ENCODE assay signal across 10 cellular contexts in the genomic region with DNA sequence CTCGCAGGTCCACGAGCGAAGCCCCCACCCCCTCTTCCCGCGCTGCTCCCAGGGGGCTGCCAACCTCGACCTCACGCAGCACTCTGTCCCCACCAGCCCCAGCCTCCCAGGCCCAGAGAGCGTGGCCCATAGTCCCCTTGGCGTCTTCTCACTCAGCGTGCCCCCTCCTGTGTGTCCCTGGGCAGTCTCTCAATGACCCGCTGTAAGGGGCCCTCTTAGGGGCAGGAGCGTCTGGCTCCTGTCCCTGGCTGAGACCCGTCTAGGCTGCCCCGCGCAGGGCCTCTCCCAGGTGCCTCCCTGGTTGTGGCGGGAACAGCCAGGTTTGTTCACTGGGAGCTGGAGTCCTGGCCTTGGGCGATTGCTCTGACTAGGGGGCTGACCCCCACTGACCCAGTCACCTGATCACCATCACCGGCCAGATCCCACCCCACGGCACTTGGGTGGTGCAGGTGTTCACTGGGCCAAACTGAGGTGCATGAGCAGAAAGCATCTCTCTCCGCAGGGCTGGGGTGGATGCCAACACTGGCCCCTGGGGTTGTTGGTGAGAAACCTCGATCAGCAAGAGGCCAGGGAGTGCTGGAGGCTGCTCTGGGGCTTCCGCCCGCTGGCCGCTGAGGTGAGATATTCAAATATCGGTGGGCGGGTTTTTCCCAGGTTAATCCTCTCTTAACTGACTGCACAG. TPM values are rescaled to one million over a fixed set of nuclear protein-coding genes. Genes with fewer than 3 reads are reported as not detected.
DNase-seq lines count a peak whose midpoint lies in the region; ATAC-seq, FAIRE-seq and TF ChIP-seq lines count a peak whose summit lies in the region.
"Had no signal": no experiment of that assay in that cellular context is flagged by ENCODE, and none has a peak within 500 bp of the region (broad histone marks: within the 10 kb centered on the region; RNA-seq: fewer than 3 reads in every experiment).

No MANE protein-coding gene starts in this region.

- no peaks in the 10 kb centered on the region for H3K36me3 ChIP-seq in K562 (ENCODE audit: control insufficient read depth, insufficient read depth, low read length)
- H3K36me3 ChIP-seq: left ventricle myocardium inferior had no signal

- no peaks in the 10 kb centered on the region for H3K9me3 ChIP-seq in K562 (replicated peaks; ENCODE audit: control insufficient read depth, insufficient read depth, low read depth, low read length)

- H3K27ac ChIP-seq in K562 (ENCODE audit: extremely low read depth, low read depth, low read length), result no peak overlapping the region

- H3K27me3 ChIP-seq in K562 (ENCODE audit: control insufficient read depth in 2 of 2, insufficient read depth in 2 of 2, low read length in 2 of 2), result peaks cover 24 to 34% of the 10 kb centered on the region in 2 experiments; a peak in 4 of 5 replicates

- DNase-seq in ELF-1 (ENCODE audit: low read depth, low spot score) (peak; percentile 74), K562 (ENCODE audit: extremely low read depth in 1 of 4, low spot score in 3 of 4) (no peak), SKM-1 (lab: John Stamatoyannopoulos, UW; ENCODE audit: unreplicated experiment) (no peak), NCI-H82 (lab: John Stamatoyannopoulos, UW) (no peak), T-helper 2 cell (no peak), KG1 (lab: John Stamatoyannopoulos, UW) (no peak)
- DNase-seq: left ventricle myocardium inferior had no signal

- CTCF ChIA-PET in K562 (lab: Yijun Ruan, JAX; ENCODE audit: low intra/inter-chr PET ratio), result no interaction called here

- peak; percentile 47 for ATAC-seq in GM19351 (IDR thresholded peaks at IDR 0.05; ENCODE audit: unreplicated experiment)
- ATAC-seq in HG02981 (IDR thresholded peaks at IDR 0.05; ENCODE audit: unreplicated experiment), result peak; percentile 40
- peak; percentile 37; the same call in 2 of the 3 replicates for ATAC-seq in K562

- TF ChIP-seq EP300 in K562 (IDR thresholded peaks at IDR 0.05; ENCODE audit: low read length), result no peak

- no peak for TF ChIP-seq POLR2A in K562 (conservative IDR thresholded peaks at IDR 0.05)

- in situ Hi-C loops in K562 (cut with MboI), result no loop called here

- no peak overlapping the region for H2AFZ ChIP-seq in K562 (ENCODE audit: low read depth, low read length)

- no peak for TF ChIP-seq RAD21 in K562 (CRISPR knock-in tag; conservative IDR thresholded peaks at IDR 0.05 in 1 of 2, IDR thresholded peaks at IDR 0.05 in 1 of 2)

- TF ChIP-seq CTCF in K562 (IDR thresholded peaks at IDR 0.05 in 2 of 3, conservative IDR thresholded peaks at IDR 0.05 in 1 of 3; ENCODE audit: insufficient read depth in 2 of 3, low read depth in 1 of 3, low read length in 3 of 3), result no peak

- no peak overlapping the region for H3K4me2 ChIP-seq in K562 (ENCODE audit: insufficient read depth, low read length)

- H3K4me3 ChIP-seq in K562, result no peak overlapping the region
- H3K4me3 ChIP-seq: left ventricle myocardium inferior, skin epidermis had no signal

- POLR2A ChIA-PET in K562 (lab: Yijun Ruan, JAX), result interaction anchor here (0.6 to 1.3 kb wide), 3 partner anchors 14 to 979 kb away, joined by 3 read pairs; no protein-coding TSS in a partner anchor

- no peaks in the 10 kb centered on the region for H3K79me2 ChIP-seq in K562 (ENCODE audit: control insufficient read depth, insufficient read depth, low read length)

- no peaks in the 10 kb centered on the region for H4K20me1 ChIP-seq in K562 (replicated peaks; ENCODE audit: control insufficient read depth, insufficient read depth, low read length)

- H3K4me1 ChIP-seq in K562 (replicated peaks in 1 of 2; ENCODE audit: control insufficient read depth in 2 of 2, insufficient read depth in 2 of 2, low read length in 2 of 2), result peaks cover 0 to 10% of the 10 kb centered on the region in 2 experiments; a peak in 1 of 5 replicates

- intact Hi-C loops in K562 (cut with micrococcal nuclease), result no loop called here

- FAIRE-seq in K562 (lab: Jason Lieb, UNC), result no peak

- no peak overlapping the region for H3K9ac ChIP-seq in K562 (ENCODE audit: insufficient read depth in 1 of 2, low read depth in 2 of 2, low read length in 2 of 2)

- H3K9me1 ChIP-seq in K562 (ENCODE audit: control insufficient read depth, insufficient read depth, low read length), result no peaks in the 10 kb centered on the region

- BruUV-seq in K562 (replicated peaks; lab: Mats Ljungman, UMichigan), result no TSS peak

- WGBS in K562 (ENCODE audit: insufficient coverage, low coverage, missing lambda C conversion rate), result under 1% methylated on average over 25 of the region's 26 CpGs

TF ChIP-seq in K562, 482 proteins besides CTCF, POLR2A, EP300 and RAD21:
- TF ChIP-seq BMI1 (IDR thresholded peaks at IDR 0.05; ENCODE audit: low read length) (no peak), CC2D1A (IDR thresholded peaks at IDR 0.05) (no peak), MCM7 (IDR thresholded peaks at IDR 0.05) (no peak), RNF2 (IDR thresholded peaks at IDR 0.05) (no peak), KAT8 (IDR thresholded peaks at IDR 0.05; ENCODE audit: low read depth) (no peak), PTRF (tag; IDR thresholded peaks at IDR 0.05) (no peak), CBX3 (IDR thresholded peaks at IDR 0.05; ENCODE audit: borderline replicate concordance in 1 of 2, low read length in 2 of 2) (no peak), ZNF274 (IDR thresholded peaks at IDR 0.05; ENCODE audit: borderline replicate concordance, low read depth, low read length) (no peak)
- TF ChIP-seq, protein P1, sequence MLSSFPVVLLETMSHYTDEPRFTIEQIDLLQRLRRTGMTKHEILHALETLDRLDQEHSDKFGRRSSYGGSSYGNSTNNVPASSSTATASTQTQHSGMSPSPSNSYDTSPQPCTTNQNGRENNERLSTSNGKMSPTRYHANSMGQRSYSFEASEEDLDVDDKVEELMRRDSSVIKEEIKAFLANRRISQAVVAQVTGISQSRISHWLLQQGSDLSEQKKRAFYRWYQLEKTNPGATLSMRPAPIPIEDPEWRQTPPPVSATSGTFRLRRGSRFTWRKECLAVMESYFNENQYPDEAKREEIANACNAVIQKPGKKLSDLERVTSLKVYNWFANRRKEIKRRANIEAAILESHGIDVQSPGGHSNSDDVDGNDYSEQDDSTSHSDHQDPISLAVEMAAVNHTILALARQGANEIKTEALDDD (IDR thresholded peaks at IDR 0.05), result no peak
- TF ChIP-seq, protein P2, sequence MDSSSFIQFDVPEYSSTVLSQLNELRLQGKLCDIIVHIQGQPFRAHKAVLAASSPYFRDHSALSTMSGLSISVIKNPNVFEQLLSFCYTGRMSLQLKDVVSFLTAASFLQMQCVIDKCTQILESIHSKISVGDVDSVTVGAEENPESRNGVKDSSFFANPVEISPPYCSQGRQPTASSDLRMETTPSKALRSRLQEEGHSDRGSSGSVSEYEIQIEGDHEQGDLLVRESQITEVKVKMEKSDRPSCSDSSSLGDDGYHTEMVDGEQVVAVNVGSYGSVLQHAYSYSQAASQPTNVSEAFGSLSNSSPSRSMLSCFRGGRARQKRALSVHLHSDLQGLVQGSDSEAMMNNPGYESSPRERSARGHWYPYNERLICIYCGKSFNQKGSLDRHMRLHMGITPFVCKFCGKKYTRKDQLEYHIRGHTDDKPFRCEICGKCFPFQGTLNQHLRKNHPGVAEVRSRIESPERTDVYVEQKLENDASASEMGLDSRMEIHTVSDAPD (CRISPR knock-in tag; IDR thresholded peaks at IDR 0.05), result no peak
- TF ChIP-seq, protein P3, sequence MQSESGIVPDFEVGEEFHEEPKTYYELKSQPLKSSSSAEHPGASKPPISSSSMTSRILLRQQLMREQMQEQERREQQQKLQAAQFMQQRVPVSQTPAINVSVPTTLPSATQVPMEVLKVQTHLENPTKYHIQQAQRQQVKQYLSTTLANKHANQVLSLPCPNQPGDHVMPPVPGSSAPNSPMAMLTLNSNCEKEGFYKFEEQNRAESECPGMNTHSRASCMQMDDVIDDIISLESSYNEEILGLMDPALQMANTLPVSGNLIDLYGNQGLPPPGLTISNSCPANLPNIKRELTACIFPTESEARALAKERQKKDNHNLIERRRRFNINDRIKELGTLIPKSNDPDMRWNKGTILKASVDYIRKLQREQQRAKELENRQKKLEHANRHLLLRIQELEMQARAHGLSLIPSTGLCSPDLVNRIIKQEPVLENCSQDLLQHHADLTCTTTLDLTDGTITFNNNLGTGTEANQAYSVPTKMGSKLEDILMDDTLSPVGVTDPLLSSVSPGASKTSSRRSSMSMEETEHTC (IDR thresholded peaks at IDR 0.05), result no peak

RNA-seq across cellular contexts. Expression of a gene that starts 12.6 kb away (rescaled TPM):
- 0.05 TPM in 1 of 2 replicates, not detected in the other for total RNA-seq in K562 (2011; cell fraction: chromatin; rRNA removed; ENCODE audit: low replicate concordance)
- not detected in 2 replicates for total RNA-seq in K562 (2011; cell fraction: nucleolus; rRNA removed)
- not detected in 2 replicates for total RNA-seq in K562 (2011; cell fraction: nucleoplasm; rRNA removed)
- total RNA-seq in K562 (2014; rRNA removed) (not detected in 2 replicates), K562 (2014; rRNA removed; fragmentation: Illumina TruSeq; extraction: Trizol) (not detected in 2 replicates), K562 (2015; rRNA removed; fragmentation: Illumina TruSeq; extraction: Trizol) (not detected in 2 replicates), K562 (2021) (0.02 and 0.29 TPM in 2 replicates)
- polyA plus RNA-seq in K562 (2011; rRNA removed) (0.05 TPM in 1 of 2 replicates, not detected in the other), K562 (2014; fragmentation: Illumina TruSeq; extraction: Trizol) (0.08 TPM in 1 of 2 replicates, not detected in the other), K562 (2014; fragmentation: Nextera tagmentation; extraction: Ambion mirVana) (under 1 TPM in 1 of 2 experiments, not detected in 1; 0.01 TPM), K562 (2014; rRNA removed) (0.01 TPM in 1 of 2 replicates, not detected in the other)
- polyA plus RNA-seq in K562 (2011; cell fraction: cytosol; rRNA removed), result 0.01 and 0.03 TPM in 2 replicates
- polyA plus RNA-seq in K562 (2011; cell fraction: nucleus; rRNA removed), result 0.09 TPM in 1 of 2 replicates, not detected in the other
- 0.03 and 0.58 TPM in 2 replicates for polyA plus RNA-seq in K562 (2012)
- not detected in 2 replicates for polyA minus RNA-seq in K562 (2011; rRNA and poly(A)+ RNA removed)
- not detected in 2 replicates for polyA minus RNA-seq in K562 (2011; cell fraction: cytosol; rRNA and poly(A)+ RNA removed)
- polyA minus RNA-seq in K562 (2011; cell fraction: nucleus; rRNA and poly(A)+ RNA removed), result not detected in 2 replicates
